Comparison of ENCODE assay signal across 1 cellular context in the genomic region with DNA sequence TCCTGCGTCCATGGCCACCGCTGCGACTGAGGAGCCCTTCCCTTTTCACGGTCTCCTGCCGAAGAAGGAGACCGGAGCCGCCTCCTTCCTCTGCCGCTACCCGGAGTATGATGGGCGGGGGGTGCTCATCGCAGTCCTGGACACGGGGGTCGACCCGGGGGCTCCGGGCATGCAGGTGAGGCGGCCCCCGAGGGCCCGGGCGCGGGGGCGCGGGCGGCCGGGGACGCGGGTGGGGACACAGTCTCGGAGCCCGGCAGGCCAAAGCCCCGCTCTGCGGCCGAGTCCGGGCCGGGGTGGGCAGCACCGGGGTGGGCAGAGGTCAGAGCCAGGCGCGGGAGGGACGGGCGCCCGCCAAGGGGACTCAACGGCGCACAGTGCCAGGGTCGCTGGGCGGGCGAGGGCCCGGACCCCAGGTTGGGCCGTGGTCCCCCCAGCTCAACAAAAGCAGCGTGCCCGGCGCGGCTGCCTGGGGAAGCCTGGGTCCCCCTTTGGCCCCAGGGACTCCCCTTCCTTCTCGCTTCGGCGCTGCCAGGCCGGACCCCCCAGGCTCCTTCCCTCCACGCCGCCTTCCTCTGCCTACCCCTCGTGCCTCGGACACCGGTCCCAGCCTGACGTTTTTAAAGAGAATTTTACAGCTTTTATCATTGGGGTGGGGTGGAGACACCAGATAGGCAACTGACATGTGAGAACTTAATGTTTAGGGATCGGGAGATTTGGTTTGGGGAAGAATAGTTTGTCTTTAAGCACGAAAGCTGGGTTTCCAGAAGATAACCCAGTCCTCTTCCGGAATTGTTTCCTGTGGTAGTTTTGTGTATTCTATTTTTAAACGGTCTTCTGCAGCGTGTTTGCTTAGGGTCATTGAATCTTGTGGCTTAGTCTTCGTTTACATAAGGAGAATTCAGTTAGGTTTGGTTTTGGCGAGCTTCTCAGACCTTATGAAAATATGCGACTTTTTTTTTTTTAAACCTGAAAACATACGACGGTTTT.
TF ChIP-seq lines count a peak whose summit lies in the region.

No MANE protein-coding gene starts in this region.

TF ChIP-seq in HepG2, 621 proteins besides CTCF, POLR2A, EP300 and RAD21 (continued from another document and continues in another):
- TF ChIP-seq MXD4 (CRISPR knock-in tag; IDR thresholded peaks at IDR 0.05), result no peak
- TF ChIP-seq, protein P1, sequence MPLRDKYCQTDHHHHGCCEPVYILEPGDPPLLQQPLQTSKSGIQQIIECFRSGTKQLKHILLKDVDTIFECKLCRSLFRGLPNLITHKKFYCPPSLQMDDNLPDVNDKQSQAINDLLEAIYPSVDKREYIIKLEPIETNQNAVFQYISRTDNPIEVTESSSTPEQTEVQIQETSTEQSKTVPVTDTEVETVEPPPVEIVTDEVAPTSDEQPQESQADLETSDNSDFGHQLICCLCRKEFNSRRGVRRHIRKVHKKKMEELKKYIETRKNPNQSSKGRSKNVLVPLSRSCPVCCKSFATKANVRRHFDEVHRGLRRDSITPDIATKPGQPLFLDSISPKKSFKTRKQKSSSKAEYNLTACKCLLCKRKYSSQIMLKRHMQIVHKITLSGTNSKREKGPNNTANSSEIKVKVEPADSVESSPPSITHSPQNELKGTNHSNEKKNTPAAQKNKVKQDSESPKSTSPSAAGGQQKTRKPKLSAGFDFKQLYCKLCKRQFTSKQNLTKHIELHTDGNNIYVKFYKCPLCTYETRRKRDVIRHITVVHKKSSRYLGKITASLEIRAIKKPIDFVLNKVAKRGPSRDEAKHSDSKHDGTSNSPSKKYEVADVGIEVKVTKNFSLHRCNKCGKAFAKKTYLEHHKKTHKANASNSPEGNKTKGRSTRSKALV (CRISPR knock-in tag; IDR thresholded peaks at IDR 0.05), result 0 out of 2 replicates have a peak, but pooled peaks have one; percentile 11
- TF ChIP-seq ZNF747 (CRISPR knock-in tag; IDR thresholded peaks at IDR 0.05; ENCODE audit: borderline replicate concordance), result no peak; the same call in 1 of the 2 replicates
- TF ChIP-seq, protein P2, sequence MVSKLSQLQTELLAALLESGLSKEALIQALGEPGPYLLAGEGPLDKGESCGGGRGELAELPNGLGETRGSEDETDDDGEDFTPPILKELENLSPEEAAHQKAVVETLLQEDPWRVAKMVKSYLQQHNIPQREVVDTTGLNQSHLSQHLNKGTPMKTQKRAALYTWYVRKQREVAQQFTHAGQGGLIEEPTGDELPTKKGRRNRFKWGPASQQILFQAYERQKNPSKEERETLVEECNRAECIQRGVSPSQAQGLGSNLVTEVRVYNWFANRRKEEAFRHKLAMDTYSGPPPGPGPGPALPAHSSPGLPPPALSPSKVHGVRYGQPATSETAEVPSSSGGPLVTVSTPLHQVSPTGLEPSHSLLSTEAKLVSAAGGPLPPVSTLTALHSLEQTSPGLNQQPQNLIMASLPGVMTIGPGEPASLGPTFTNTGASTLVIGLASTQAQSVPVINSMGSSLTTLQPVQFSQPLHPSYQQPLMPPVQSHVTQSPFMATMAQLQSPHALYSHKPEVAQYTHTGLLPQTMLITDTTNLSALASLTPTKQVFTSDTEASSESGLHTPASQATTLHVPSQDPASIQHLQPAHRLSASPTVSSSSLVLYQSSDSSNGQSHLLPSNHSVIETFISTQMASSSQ (IDR thresholded peaks at IDR 0.05; ENCODE audit: low read depth), result no peak
- TF ChIP-seq, protein P2 (CRISPR knock-in tag; IDR thresholded peaks at IDR 0.05; ENCODE audit: borderline replicate concordance), result no peak
- TF ChIP-seq SMYD3 (CRISPR knock-in tag; IDR thresholded peaks at IDR 0.05), result no peak
- TF ChIP-seq GPN1 (CRISPR knock-in tag; IDR thresholded peaks at IDR 0.05; ENCODE audit: borderline replicate concordance), result no peak
- TF ChIP-seq HNRNPUL1 (IDR thresholded peaks at IDR 0.05; ENCODE audit: low read depth, low read length), result no peak
- TF ChIP-seq ZSCAN20 (CRISPR knock-in tag; IDR thresholded peaks at IDR 0.05; ENCODE audit: borderline replicate concordance), result 0 out of 2 replicates have a peak, but pooled peaks have one; percentile 31
- TF ChIP-seq, protein P3, sequence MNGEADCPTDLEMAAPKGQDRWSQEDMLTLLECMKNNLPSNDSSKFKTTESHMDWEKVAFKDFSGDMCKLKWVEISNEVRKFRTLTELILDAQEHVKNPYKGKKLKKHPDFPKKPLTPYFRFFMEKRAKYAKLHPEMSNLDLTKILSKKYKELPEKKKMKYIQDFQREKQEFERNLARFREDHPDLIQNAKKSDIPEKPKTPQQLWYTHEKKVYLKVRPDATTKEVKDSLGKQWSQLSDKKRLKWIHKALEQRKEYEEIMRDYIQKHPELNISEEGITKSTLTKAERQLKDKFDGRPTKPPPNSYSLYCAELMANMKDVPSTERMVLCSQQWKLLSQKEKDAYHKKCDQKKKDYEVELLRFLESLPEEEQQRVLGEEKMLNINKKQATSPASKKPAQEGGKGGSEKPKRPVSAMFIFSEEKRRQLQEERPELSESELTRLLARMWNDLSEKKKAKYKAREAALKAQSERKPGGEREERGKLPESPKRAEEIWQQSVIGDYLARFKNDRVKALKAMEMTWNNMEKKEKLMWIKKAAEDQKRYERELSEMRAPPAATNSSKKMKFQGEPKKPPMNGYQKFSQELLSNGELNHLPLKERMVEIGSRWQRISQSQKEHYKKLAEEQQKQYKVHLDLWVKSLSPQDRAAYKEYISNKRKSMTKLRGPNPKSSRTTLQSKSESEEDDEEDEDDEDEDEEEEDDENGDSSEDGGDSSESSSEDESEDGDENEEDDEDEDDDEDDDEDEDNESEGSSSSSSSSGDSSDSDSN (CRISPR knock-in tag; IDR thresholded peaks at IDR 0.05), result peak; percentile 7; the same call in 1 of the 2 replicates
- TF ChIP-seq ZNF501 (CRISPR knock-in tag; IDR thresholded peaks at IDR 0.05), result 0 out of 2 replicates have a peak, but pooled peaks have one; percentile 3
- TF ChIP-seq, protein P4, sequence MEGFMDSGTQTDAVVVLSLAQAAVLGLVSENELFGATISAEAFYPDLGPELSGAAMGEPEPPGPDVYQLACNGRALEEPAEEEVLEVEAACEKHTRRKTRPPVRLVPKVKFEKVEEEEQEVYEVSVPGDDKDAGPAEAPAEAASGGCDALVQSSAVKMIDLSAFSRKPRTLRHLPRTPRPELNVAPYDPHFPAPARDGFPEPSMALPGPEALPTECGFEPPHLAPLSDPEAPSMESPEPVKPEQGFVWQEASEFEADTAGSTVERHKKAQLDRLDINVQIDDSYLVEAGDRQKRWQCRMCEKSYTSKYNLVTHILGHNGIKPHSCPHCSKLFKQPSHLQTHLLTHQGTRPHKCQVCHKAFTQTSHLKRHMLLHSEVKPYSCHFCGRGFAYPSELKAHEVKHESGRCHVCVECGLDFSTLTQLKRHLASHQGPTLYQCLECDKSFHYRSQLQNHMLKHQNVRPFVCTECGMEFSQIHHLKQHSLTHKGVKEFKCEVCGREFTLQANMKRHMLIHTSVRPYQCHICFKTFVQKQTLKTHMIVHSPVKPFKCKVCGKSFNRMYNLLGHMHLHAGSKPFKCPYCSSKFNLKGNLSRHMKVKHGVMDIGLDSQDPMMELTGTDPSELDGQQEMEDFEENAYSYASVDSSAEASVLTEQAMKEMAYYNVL (CRISPR knock-in tag; IDR thresholded peaks at IDR 0.05; ENCODE audit: borderline replicate concordance), result 0 out of 2 replicates have a peak, but pooled peaks have one; percentile 52
- TF ChIP-seq, protein P5, sequence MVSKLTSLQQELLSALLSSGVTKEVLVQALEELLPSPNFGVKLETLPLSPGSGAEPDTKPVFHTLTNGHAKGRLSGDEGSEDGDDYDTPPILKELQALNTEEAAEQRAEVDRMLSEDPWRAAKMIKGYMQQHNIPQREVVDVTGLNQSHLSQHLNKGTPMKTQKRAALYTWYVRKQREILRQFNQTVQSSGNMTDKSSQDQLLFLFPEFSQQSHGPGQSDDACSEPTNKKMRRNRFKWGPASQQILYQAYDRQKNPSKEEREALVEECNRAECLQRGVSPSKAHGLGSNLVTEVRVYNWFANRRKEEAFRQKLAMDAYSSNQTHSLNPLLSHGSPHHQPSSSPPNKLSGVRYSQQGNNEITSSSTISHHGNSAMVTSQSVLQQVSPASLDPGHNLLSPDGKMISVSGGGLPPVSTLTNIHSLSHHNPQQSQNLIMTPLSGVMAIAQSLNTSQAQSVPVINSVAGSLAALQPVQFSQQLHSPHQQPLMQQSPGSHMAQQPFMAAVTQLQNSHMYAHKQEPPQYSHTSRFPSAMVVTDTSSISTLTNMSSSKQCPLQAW (CRISPR knock-in tag; IDR thresholded peaks at IDR 0.05), result 0 out of 2 replicates have a peak, but pooled peaks have one; percentile 52
- TF ChIP-seq, protein P6, sequence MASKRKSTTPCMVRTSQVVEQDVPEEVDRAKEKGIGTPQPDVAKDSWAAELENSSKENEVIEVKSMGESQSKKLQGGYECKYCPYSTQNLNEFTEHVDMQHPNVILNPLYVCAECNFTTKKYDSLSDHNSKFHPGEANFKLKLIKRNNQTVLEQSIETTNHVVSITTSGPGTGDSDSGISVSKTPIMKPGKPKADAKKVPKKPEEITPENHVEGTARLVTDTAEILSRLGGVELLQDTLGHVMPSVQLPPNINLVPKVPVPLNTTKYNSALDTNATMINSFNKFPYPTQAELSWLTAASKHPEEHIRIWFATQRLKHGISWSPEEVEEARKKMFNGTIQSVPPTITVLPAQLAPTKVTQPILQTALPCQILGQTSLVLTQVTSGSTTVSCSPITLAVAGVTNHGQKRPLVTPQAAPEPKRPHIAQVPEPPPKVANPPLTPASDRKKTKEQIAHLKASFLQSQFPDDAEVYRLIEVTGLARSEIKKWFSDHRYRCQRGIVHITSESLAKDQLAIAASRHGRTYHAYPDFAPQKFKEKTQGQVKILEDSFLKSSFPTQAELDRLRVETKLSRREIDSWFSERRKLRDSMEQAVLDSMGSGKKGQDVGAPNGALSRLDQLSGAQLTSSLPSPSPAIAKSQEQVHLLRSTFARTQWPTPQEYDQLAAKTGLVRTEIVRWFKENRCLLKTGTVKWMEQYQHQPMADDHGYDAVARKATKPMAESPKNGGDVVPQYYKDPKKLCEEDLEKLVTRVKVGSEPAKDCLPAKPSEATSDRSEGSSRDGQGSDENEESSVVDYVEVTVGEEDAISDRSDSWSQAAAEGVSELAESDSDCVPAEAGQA (IDR thresholded peaks at IDR 0.05; ENCODE audit: low read depth), result no peak
- TF ChIP-seq, protein P6 (CRISPR knock-in tag; IDR thresholded peaks at IDR 0.05; ENCODE audit: borderline replicate concordance), result 0 out of 2 replicates have a peak, but pooled peaks have one; percentile 46
- TF ChIP-seq PHF5A (CRISPR knock-in tag; IDR thresholded peaks at IDR 0.05; ENCODE audit: low read depth, unreplicated experiment), result no peak
- TF ChIP-seq ZNF34 (CRISPR knock-in tag; IDR thresholded peaks at IDR 0.05; ENCODE audit: borderline replicate concordance), result 0 out of 2 replicates have a peak, but pooled peaks have one; percentile 23
- no peak for TF ChIP-seq HNRNPL (IDR thresholded peaks at IDR 0.05; ENCODE audit: low read depth, low read length)
- TF ChIP-seq FOXA3 (CRISPR knock-in tag; IDR thresholded peaks at IDR 0.05), result peak; percentile 27; the same call in 1 of the 2 replicates
- TF ChIP-seq ZNF572 (CRISPR knock-in tag; IDR thresholded peaks at IDR 0.05), result 0 out of 2 replicates have a peak, but pooled peaks have one; percentile 32
- TF ChIP-seq MED13 (CRISPR knock-in tag; IDR thresholded peaks at IDR 0.05), result 0 out of 2 replicates have a peak, but pooled peaks have one; percentile 26
- peak; percentile 84; the same call in 1 of the 2 replicates for TF ChIP-seq ZNF761 (CRISPR knock-in tag; conservative IDR thresholded peaks at IDR 0.05)
- TF ChIP-seq ZBTB3 (CRISPR knock-in tag; IDR thresholded peaks at IDR 0.05; ENCODE audit: borderline replicate concordance, low read depth), result 0 out of 2 replicates have a peak, but pooled peaks have one; percentile 6
- 0 out of 2 replicates have a peak, but pooled peaks have one; percentile 60 for TF ChIP-seq KDM5A (IDR thresholded peaks at IDR 0.05; ENCODE audit: borderline replicate concordance, low read length)
- TF ChIP-seq, protein P7, sequence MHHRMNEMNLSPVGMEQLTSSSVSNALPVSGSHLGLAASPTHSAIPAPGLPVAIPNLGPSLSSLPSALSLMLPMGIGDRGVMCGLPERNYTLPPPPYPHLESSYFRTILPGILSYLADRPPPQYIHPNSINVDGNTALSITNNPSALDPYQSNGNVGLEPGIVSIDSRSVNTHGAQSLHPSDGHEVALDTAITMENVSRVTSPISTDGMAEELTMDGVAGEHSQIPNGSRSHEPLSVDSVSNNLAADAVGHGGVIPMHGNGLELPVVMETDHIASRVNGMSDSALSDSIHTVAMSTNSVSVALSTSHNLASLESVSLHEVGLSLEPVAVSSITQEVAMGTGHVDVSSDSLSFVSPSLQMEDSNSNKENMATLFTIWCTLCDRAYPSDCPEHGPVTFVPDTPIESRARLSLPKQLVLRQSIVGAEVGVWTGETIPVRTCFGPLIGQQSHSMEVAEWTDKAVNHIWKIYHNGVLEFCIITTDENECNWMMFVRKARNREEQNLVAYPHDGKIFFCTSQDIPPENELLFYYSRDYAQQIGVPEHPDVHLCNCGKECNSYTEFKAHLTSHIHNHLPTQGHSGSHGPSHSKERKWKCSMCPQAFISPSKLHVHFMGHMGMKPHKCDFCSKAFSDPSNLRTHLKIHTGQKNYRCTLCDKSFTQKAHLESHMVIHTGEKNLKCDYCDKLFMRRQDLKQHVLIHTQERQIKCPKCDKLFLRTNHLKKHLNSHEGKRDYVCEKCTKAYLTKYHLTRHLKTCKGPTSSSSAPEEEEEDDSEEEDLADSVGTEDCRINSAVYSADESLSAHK (CRISPR knock-in tag; IDR thresholded peaks at IDR 0.05; ENCODE audit: borderline replicate concordance), result no peak
